In the genomic region with DNA sequence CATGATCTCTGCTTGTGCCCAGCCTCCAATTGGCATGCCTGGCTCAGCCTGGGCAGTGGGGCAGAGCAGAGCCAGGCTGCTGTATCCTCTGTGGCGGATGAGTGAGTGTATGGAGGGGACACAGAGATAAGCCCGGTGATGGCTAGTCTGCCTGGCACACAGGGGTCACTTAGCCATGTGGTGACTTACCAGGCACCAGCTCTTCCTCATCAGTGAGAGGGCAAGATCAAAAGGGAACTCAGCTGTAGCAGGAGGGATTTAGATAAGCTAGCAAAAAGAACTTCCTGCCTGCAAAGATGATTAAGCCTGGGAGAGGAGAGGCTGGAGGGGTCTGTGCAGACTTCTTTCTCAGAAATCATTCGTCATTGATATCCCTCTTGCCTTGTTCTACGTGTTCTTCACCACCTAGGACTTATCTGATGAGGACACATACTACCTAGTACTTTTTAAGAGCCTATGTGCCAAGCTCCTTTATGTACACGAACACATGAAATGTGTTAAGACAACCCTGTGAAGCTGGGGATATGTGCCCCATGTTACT, we compare ENCODE assay signal across 10 cellular contexts. TPM values are rescaled to one million over a fixed set of nuclear protein-coding genes. Genes with fewer than 3 reads are reported as not detected.
A peak's percentile ranks its signal among the peaks of the same experiment; 100 is the strongest.
DNase-seq lines count a peak whose midpoint lies in the region; ATAC-seq and TF ChIP-seq lines count a peak whose summit lies in the region.
"Had no signal": no experiment of that assay in that cellular context is flagged by ENCODE, and none has a peak within 500 bp of the region (broad histone marks: within the 10 kb centered on the region; RNA-seq: fewer than 3 reads in every experiment).

No MANE protein-coding gene starts in this region.

- H3K9me3 ChIP-seq in CD4-positive, alpha-beta T cell (ENCODE audit: control insufficient read depth, low read length): no peaks in the 10 kb centered on the region
- no peaks in the 10 kb centered on the region for H3K9me3 ChIP-seq in mesenchymal stem cell (ENCODE audit: control insufficient read depth, low read length)
- H3K9me3 ChIP-seq: adrenal gland had no signal

- 39% methylated on average over 5 of the region's 5 CpGs for WGBS in mesenchymal stem cell

- no peak for TF ChIP-seq CTCF in CD4-positive, alpha-beta T cell (IDR thresholded peaks at IDR 0.05)
- TF ChIP-seq CTCF in activated CD8-positive, alpha-beta T cell treated with anti-CD3 and anti-CD28 coated beads for 36 hours (IDR thresholded peaks at IDR 0.05): no peak

- H2AK5ac ChIP-seq in mesenchymal stem cell (ENCODE audit: low read length, severe bottlenecking): no peak overlapping the region

- H3K79me1 ChIP-seq in mesenchymal stem cell (replicated peaks; ENCODE audit: low read length, poor library complexity, severe bottlenecking): peaks cover 44% of the 10 kb centered on the region

- H3K36me3 Mint-ChIP-seq in CD4-positive, alpha-beta T cell (ENCODE audit: low read depth): peaks cover 15% of the 10 kb centered on the region
- peaks cover 37% of the 10 kb centered on the region for H3K36me3 Mint-ChIP-seq in activated CD8-positive, alpha-beta T cell treated with anti-CD3 and anti-CD28 coated beads for 36 hours (ENCODE audit: low read depth)

- peaks cover 91% of the 10 kb centered on the region for H3K4me1 Mint-ChIP-seq in CD4-positive, alpha-beta T cell (ENCODE audit: low read depth)
- peaks cover 92% of the 10 kb centered on the region for H3K4me1 Mint-ChIP-seq in activated CD8-positive, alpha-beta T cell treated with anti-CD3 and anti-CD28 coated beads for 36 hours (ENCODE audit: low read depth)

- intact Hi-C loops in CD4-positive, alpha-beta T cell (cut with DNase I, micrococcal nuclease): no loop called here
- intact Hi-C loops in activated CD8-positive, alpha-beta T cell treated with anti-CD3 and anti-CD28 coated beads for 36 hours (cut with micrococcal nuclease): no loop called here

- no peak overlapping the region for H3K18ac ChIP-seq in mesenchymal stem cell (ENCODE audit: low read depth in 1 of 2, low read length in 2 of 2)

- H3K27me3 ChIP-seq in CD4-positive, alpha-beta T cell (ENCODE audit: control insufficient read depth, insufficient read depth, low read length): no peaks in the 10 kb centered on the region
- peaks cover 0 to 54% of the 10 kb centered on the region in 2 experiments for H3K27me3 ChIP-seq in mesenchymal stem cell (ENCODE audit: control insufficient read depth in 1 of 2, insufficient read depth in 1 of 2, low read length in 2 of 2)
- H3K27me3 ChIP-seq: adrenal gland had no signal

- peak overlapping the region; percentile 90 for H3K27ac Mint-ChIP-seq in CD4-positive, alpha-beta T cell
- H3K27ac Mint-ChIP-seq in activated CD8-positive, alpha-beta T cell treated with anti-CD3 and anti-CD28 coated beads for 36 hours: peak overlapping the region; percentile 97

- POLR2A ChIA-PET in CD4-positive, alpha-beta T cell (lab: Charles Lee): interaction anchor here (1.0 to 1.3 kb wide), 3 partner anchors 8 to 20 kb away, joined by 3 to 6 read pairs (median 3); a partner anchor contains a TSS
- POLR2A ChIA-PET in activated CD8-positive, alpha-beta T cell treated with anti-CD3 and anti-CD28 coated beads for 36 hours (lab: Charles Lee): interaction anchor here (1.2 to 2.3 kb wide), 5 partner anchors 9 to 138 kb away, joined by 3 to 10 read pairs (median 4); a partner anchor contains a TSS

- H2BK15ac ChIP-seq in mesenchymal stem cell (ENCODE audit: low read depth, poor library complexity, severe bottlenecking): no peak overlapping the region

- no peak overlapping the region for H4K8ac ChIP-seq in mesenchymal stem cell (ENCODE audit: low read length)

- CTCF ChIA-PET in CD4-positive, alpha-beta T cell (lab: Charles Lee): interaction anchor here (1.2 to 2.2 kb wide), 3 partner anchors 36 to 104 kb away, joined by 4 to 8 read pairs (median 5); no protein-coding TSS in a partner anchor
- CTCF ChIA-PET in activated CD8-positive, alpha-beta T cell treated with anti-CD3 and anti-CD28 coated beads for 36 hours (lab: Charles Lee): interaction anchor here (0.8 to 9.5 kb wide), 10 partner anchors 9 to 213 kb away, joined by 3 to 68 read pairs (median 9); a partner anchor contains a TSS

- H2BK5ac ChIP-seq in mesenchymal stem cell (ENCODE audit: low read depth, low read length, poor library complexity, severe bottlenecking): no peak overlapping the region

- no peak overlapping the region for H3K9ac ChIP-seq in mesenchymal stem cell (ENCODE audit: low read length)

- no peak overlapping the region for H3K27ac ChIP-seq in CD4-positive, alpha-beta T cell (ENCODE audit: low read depth, low read length)
- no peak overlapping the region for H3K27ac ChIP-seq in mesenchymal stem cell (ENCODE audit: low read length, poor library complexity, severe bottlenecking)
- H3K27ac ChIP-seq: adrenal gland, foreskin keratinocyte had no signal

- no peak for ATAC-seq in CD4-positive, alpha-beta T cell (ENCODE audit: poor library complexity)
- peak; percentile 55 for ATAC-seq in activated CD8-positive, alpha-beta T cell treated with anti-CD3 and anti-CD28 coated beads for 36 hours
- ATAC-seq in GM18517 (IDR thresholded peaks at IDR 0.05; ENCODE audit: unreplicated experiment) (no peak), GM21447 (IDR thresholded peaks at IDR 0.05; ENCODE audit: unreplicated experiment) (no peak)
- ATAC-seq: foreskin keratinocyte had no signal

- H4K91ac ChIP-seq in mesenchymal stem cell (ENCODE audit: low read length): no peak overlapping the region

- no peak overlapping the region for H2BK12ac ChIP-seq in mesenchymal stem cell (ENCODE audit: low read length in 2 of 2)

- H3K9me3 Mint-ChIP-seq in CD4-positive, alpha-beta T cell: no peaks in the 10 kb centered on the region
- no peaks in the 10 kb centered on the region for H3K9me3 Mint-ChIP-seq in activated CD8-positive, alpha-beta T cell treated with anti-CD3 and anti-CD28 coated beads for 36 hours

- peak overlapping the region; percentile 69 for H3K4me3 Mint-ChIP-seq in CD4-positive, alpha-beta T cell
- H3K4me3 Mint-ChIP-seq in activated CD8-positive, alpha-beta T cell treated with anti-CD3 and anti-CD28 coated beads for 36 hours: peak overlapping the region; percentile 68

- no peak overlapping the region for H3K4me2 ChIP-seq in mesenchymal stem cell (ENCODE audit: low read length, poor library complexity, severe bottlenecking)

- no peak overlapping the region for H2BK120ac ChIP-seq in mesenchymal stem cell (ENCODE audit: low read depth, low read length)

- no peak overlapping the region for H2AFZ ChIP-seq in mesenchymal stem cell (ENCODE audit: low read depth, low read length)

- no peak overlapping the region for H3K23ac ChIP-seq in mesenchymal stem cell (ENCODE audit: low read length in 2 of 2)

- peaks cover 47% of the 10 kb centered on the region for H3K4me1 ChIP-seq in mesenchymal stem cell (ENCODE audit: control insufficient read depth, insufficient read depth, low read depth, low read length)

- no peak overlapping the region for H3K14ac ChIP-seq in mesenchymal stem cell (ENCODE audit: low read length in 2 of 2)

- H3K36me3 ChIP-seq in mesenchymal stem cell (ENCODE audit: control insufficient read depth in 1 of 2, insufficient read depth in 2 of 2, low read depth in 1 of 2, low read length in 2 of 2): no peaks in the 10 kb centered on the region
- H3K36me3 ChIP-seq: adrenal gland had no signal

- no peak for DNase-seq in CD4-positive, alpha-beta T cell
- DNase-seq in Kasumi-1 (lab: John Stamatoyannopoulos, UW): peak; percentile 37 to 49
- DNase-seq in activated CD8-positive, alpha-beta T cell treated with anti-CD3 and anti-CD28 coated beads for 36 hours: peak; percentile 58
- peak; percentile 28 for DNase-seq in mesenchymal stem cell
- DNase-seq in DMS53 (lab: John Stamatoyannopoulos, UW): no peak
- no peak for DNase-seq in DMS79 (lab: John Stamatoyannopoulos, UW)
- DNase-seq: foreskin keratinocyte had no signal

- no peaks in the 10 kb centered on the region for H3K27me3 Mint-ChIP-seq in CD4-positive, alpha-beta T cell
- no peaks in the 10 kb centered on the region for H3K27me3 Mint-ChIP-seq in activated CD8-positive, alpha-beta T cell treated with anti-CD3 and anti-CD28 coated beads for 36 hours

- H3K4ac ChIP-seq in mesenchymal stem cell (ENCODE audit: low read depth in 1 of 2, low read length in 2 of 2): no peak overlapping the region

- no peak overlapping the region for H3K4me3 ChIP-seq in mesenchymal stem cell (ENCODE audit: insufficient read depth in 1 of 2, low read depth in 1 of 2, low read length in 2 of 2)
- H3K4me3 ChIP-seq: adrenal gland had no signal

RNA-seq across cellular contexts. Expression of a gene that starts 7.9 kb away (rescaled TPM):
- 10 to 100 TPM; 64.5 to 65.4 TPM for total RNA-seq in CD4-positive, alpha-beta T cell
- total RNA-seq in activated CD8-positive, alpha-beta T cell treated with anti-CD3 and anti-CD28 coated beads for 36 hours: 10 to 100 TPM; 93.5 to 94.0 TPM
- 1.1 TPM for polyA plus RNA-seq in mesenchymal stem cell (2013, experiment 1 of 2)
- polyA plus RNA-seq in mesenchymal stem cell (2013, experiment 2 of 2): 1.1 TPM

Comparison
In these comparisons a context has a peak if more than half of its experiments do, and no peak if none do; other contexts are left out.
1. DNase-seq: peak in Kasumi-1 (2 of 2), activated CD8-positive, alpha-beta T cell treated with anti-CD3 and anti-CD28 coated beads for 36 hours (single experiment) and mesenchymal stem cell (single experiment); none in CD4-positive, alpha-beta T cell (0 of 10), DMS53 (single experiment) and DMS79 (single experiment).